In genomic region chr10:97632949-97633884, GRCh38 we compare ENCODE assay signal across 8 cellular contexts. TPM values are rescaled to one million over a fixed set of nuclear protein-coding genes. Genes with fewer than 3 reads are reported as not detected.
DNase-seq lines count a peak whose midpoint lies in the region; ATAC-seq and TF ChIP-seq lines count a peak whose summit lies in the region.

Gene MORN4, minus strand, starts transcription at chr10:97633500. Its CDS starts 13,847 bp downstream, at chr10:97619653.

- no peaks in the 10 kb centered on the region for H3K4me1 ChIP-seq in KMS-11 (ENCODE audit: low read depth, poor library complexity, severe bottlenecking)

- H2AFZ ChIP-seq in KMS-11 (ENCODE audit: low read depth) = peak within 1 kb of the TSS; percentile 84

- H3K9ac ChIP-seq in KMS-11 = no peak within 1 kb of the TSS; the same call in 1 of the 2 replicates

- H3K36me3 Mint-ChIP-seq in natural killer cell treated with Interleukin-12 subunit alpha and Interleukin-12 subunit beta and Interleukin-15 and Interleukin-18, amount 100 ng/mL, for 72 hours = no peaks in the 10 kb centered on the region

- H3K4me3 Mint-ChIP-seq in natural killer cell treated with Interleukin-12 subunit alpha and Interleukin-12 subunit beta and Interleukin-15 and Interleukin-18, amount 100 ng/mL, for 72 hours = peak within 1 kb of the TSS; percentile 92

- H4K20me1 ChIP-seq in KMS-11 (ENCODE audit: insufficient read depth) = no peaks in the 10 kb centered on the region

- H3K4me1 Mint-ChIP-seq in natural killer cell treated with Interleukin-12 subunit alpha and Interleukin-12 subunit beta and Interleukin-15 and Interleukin-18, amount 100 ng/mL, for 72 hours (ENCODE audit: low read depth in 2 of 2) = peaks cover 12 to 16% of the 10 kb centered on the region in 2 donors

- no peaks in the 10 kb centered on the region for H3K79me2 ChIP-seq in KMS-11 (ENCODE audit: insufficient read depth, low read depth)

- peak within 1 kb of the TSS; percentile 74 to 89 for H3K27ac Mint-ChIP-seq in natural killer cell treated with Interleukin-12 subunit alpha and Interleukin-12 subunit beta and Interleukin-15 and Interleukin-18, amount 100 ng/mL, for 72 hours

- no peaks in the 10 kb centered on the region for H3K27me3 ChIP-seq in KMS-11 (ENCODE audit: insufficient read depth, low read depth)

- peak within 1 kb of the TSS; percentile 36 for H3K4me2 ChIP-seq in KMS-11

- no peak within 1 kb of the TSS for H3K27ac ChIP-seq in KMS-11

- H3K36me3 ChIP-seq in KMS-11 (ENCODE audit: insufficient read depth) = no peaks in the 10 kb centered on the region

- TF ChIP-seq CTCF in KMS-11 (conservative IDR thresholded peaks at IDR 0.05; ENCODE audit: low read depth, low read length) (no peak), fibroblast of the aortic adventitia (IDR thresholded peaks at IDR 0.05; ENCODE audit: insufficient read depth, low read length) (no peak)

- no peak within 1 kb of the TSS for H3K4me3 ChIP-seq in KMS-11 (IDR thresholded peaks at IDR 0.05; ENCODE audit: insufficient read depth, low read depth, low read length)
- H3K4me3 ChIP-seq in fibroblast of the aortic adventitia (ENCODE audit: low read depth, low read length) = peak within 1 kb of the TSS; percentile 90

- no peaks in the 10 kb centered on the region for H3K27me3 Mint-ChIP-seq in natural killer cell treated with Interleukin-12 subunit alpha and Interleukin-12 subunit beta and Interleukin-15 and Interleukin-18, amount 100 ng/mL, for 72 hours

- no peaks in the 10 kb centered on the region for H3K9me3 Mint-ChIP-seq in natural killer cell treated with Interleukin-12 subunit alpha and Interleukin-12 subunit beta and Interleukin-15 and Interleukin-18, amount 100 ng/mL, for 72 hours

- DNase-seq in DMS79 (lab: John Stamatoyannopoulos, UW) (peak; percentile 68), RPMI7951 (ENCODE audit: low read depth) (peak; percentile 87), fibroblast of the aortic adventitia (ENCODE audit: low read depth) (peak; percentile 90)
- peak; percentile 96 for DNase-seq in activated effector memory CD4-positive, alpha-beta T cell treated with anti-CD3 and anti-CD28 coated beads, Interleukin-2, amount 50 U/mL, for 16 hours
- peak; percentile 93 for DNase-seq in natural killer cell treated with Interleukin-12 subunit alpha and Interleukin-12 subunit beta and Interleukin-15 and Interleukin-18, amount 100 ng/mL, for 72 hours (ENCODE audit: low spot score)
- DNase-seq in stimulated activated naive CD4-positive, alpha-beta T cell (lab: John Stamatoyannopoulos, UW) = peak; percentile 86 to 93 (median 89)

- peak; percentile 93 for ATAC-seq in GM21737 (IDR thresholded peaks at IDR 0.05; ENCODE audit: unreplicated experiment)
- peak; percentile 100 for ATAC-seq in natural killer cell treated with Interleukin-12 subunit alpha and Interleukin-12 subunit beta and Interleukin-15 and Interleukin-18, amount 100 ng/mL, for 72 hours

RNA-seq across cellular contexts. Expression of gene MORN4, which starts in this region (rescaled TPM):
- total RNA-seq in RPMI7951 (2014; rRNA removed; shearing (Covaris generic)) = 2.2 and 3.7 TPM in 2 replicates
- total RNA-seq in fibroblast of the aortic adventitia (ENCODE audit: low replicate concordance) = 6.5 and 10.1 TPM in 2 replicates
- 1 to 10 TPM; 1.6 to 2.7 TPM for total RNA-seq in natural killer cell treated with Interleukin-12 subunit alpha and Interleukin-12 subunit beta and Interleukin-15 and Interleukin-18, amount 100 ng/mL, for 72 hours
